Comparison of ENCODE assay signal across 9 cellular contexts in the genomic region with DNA sequence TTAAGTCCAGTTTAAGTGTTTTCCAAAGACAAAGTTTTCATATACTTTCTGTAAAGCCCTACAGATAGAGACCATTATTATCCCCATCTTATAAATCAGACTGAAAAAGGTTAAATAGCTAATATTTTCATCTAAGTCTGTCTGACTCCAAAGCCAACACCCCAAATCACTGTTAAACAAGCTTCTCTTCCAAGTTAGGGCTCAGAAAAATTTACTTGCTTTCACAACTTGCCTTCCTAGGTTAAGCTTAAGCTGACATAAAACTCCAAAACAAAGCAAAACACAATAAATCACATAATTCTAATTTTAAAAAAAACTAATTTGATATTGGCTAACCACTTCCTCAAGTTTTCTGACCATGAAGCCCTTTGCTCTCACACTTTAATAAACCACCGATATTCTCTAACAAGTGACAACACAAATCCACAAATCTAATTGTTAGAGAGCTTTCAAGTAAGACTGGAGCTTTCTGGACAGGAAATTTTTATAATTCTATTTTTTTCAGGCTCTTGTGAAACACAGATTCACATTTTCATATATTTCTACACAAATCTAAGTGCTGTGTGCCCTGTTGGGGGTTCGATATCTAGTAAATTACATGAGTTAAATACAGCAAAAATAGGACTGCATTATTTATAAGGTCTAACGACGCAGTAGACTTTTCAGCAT. TPM values are rescaled to one million over a fixed set of nuclear protein-coding genes. Genes with fewer than 3 reads are reported as not detected.
DNase-seq lines count a peak whose midpoint lies in the region; ATAC-seq and TF ChIP-seq lines count a peak whose summit lies in the region.
"Had no signal": no experiment of that assay in that cellular context is flagged by ENCODE, and none has a peak within 500 bp of the region (broad histone marks: within the 10 kb centered on the region; RNA-seq: fewer than 3 reads in every experiment).

No MANE protein-coding gene starts in this region.

- peaks cover 41 to 56% of the 10 kb centered on the region in 2 donors for H3K27me3 Mint-ChIP-seq in natural killer cell (ENCODE audit: low read depth in 2 of 2)
- H3K27me3 Mint-ChIP-seq in natural killer cell treated with Interleukin-12 subunit alpha and Interleukin-12 subunit beta and Interleukin-15 and Interleukin-18, amount 100 ng/mL, for 72 hours = peaks cover 38 to 43% of the 10 kb centered on the region in 2 donors
- peaks cover 13% of the 10 kb centered on the region for H3K27me3 Mint-ChIP-seq in nephron progenitor cell (ENCODE audit: low read depth, poor library complexity)

- no peak for TF ChIP-seq CTCF in natural killer cell (IDR thresholded peaks at IDR 0.05)
- no peak for TF ChIP-seq CTCF in nephron progenitor cell (IDR thresholded peaks at IDR 0.05)

- H3K4me1 ChIP-seq in endocrine pancreas (ENCODE audit: control insufficient read depth, insufficient read depth, low read length) = peaks cover 11% of the 10 kb centered on the region

- H3K4me3 ChIP-seq in endocrine pancreas (ENCODE audit: control insufficient read depth, insufficient read depth, low read length) = peak overlapping the region; percentile 95

- H3K27me3 ChIP-seq in endocrine pancreas (ENCODE audit: control insufficient read depth, insufficient read depth, low read length) = no peaks in the 10 kb centered on the region

- H3K27ac Mint-ChIP-seq in natural killer cell (no peak overlapping the region), nephron progenitor cell (no peak overlapping the region)
- H3K27ac Mint-ChIP-seq in natural killer cell treated with Interleukin-12 subunit alpha and Interleukin-12 subunit beta and Interleukin-15 and Interleukin-18, amount 100 ng/mL, for 72 hours = no peak overlapping the region

- no peaks in the 10 kb centered on the region for H3K9me3 ChIP-seq in endocrine pancreas (ENCODE audit: control insufficient read depth, low read length)

- H3K9me3 Mint-ChIP-seq in natural killer cell (no peaks in the 10 kb centered on the region), nephron progenitor cell (peaks cover 5% of the 10 kb centered on the region)
- H3K9me3 Mint-ChIP-seq in natural killer cell treated with Interleukin-12 subunit alpha and Interleukin-12 subunit beta and Interleukin-15 and Interleukin-18, amount 100 ng/mL, for 72 hours = no peaks in the 10 kb centered on the region
- H3K9me3 Mint-ChIP-seq: CD8-positive, alpha-beta memory T cell had no signal

- H3K36me3 Mint-ChIP-seq in natural killer cell (no peaks in the 10 kb centered on the region), nephron progenitor cell (ENCODE audit: low read depth) (peaks cover 20% of the 10 kb centered on the region)
- H3K36me3 Mint-ChIP-seq in natural killer cell treated with Interleukin-12 subunit alpha and Interleukin-12 subunit beta and Interleukin-15 and Interleukin-18, amount 100 ng/mL, for 72 hours = no peaks in the 10 kb centered on the region
- H3K36me3 Mint-ChIP-seq: CD8-positive, alpha-beta memory T cell had no signal

- H3K36me3 ChIP-seq in endocrine pancreas (ENCODE audit: control insufficient read depth, insufficient read depth, low read length) = no peaks in the 10 kb centered on the region

- H3K4me1 Mint-ChIP-seq in natural killer cell = peaks cover 14 to 28% of the 10 kb centered on the region in 2 donors
- peaks cover 17% of the 10 kb centered on the region in 2 donors for H3K4me1 Mint-ChIP-seq in natural killer cell treated with Interleukin-12 subunit alpha and Interleukin-12 subunit beta and Interleukin-15 and Interleukin-18, amount 100 ng/mL, for 72 hours (ENCODE audit: low read depth in 2 of 2)
- H3K4me1 Mint-ChIP-seq in nephron progenitor cell = peaks cover 73% of the 10 kb centered on the region

- H3K9ac ChIP-seq in endocrine pancreas (ENCODE audit: control insufficient read depth, insufficient read depth, low read length) = peak overlapping the region; percentile 83

- no peak for DNase-seq in natural killer cell
- DNase-seq in natural killer cell treated with Interleukin-12 subunit alpha and Interleukin-12 subunit beta and Interleukin-15 and Interleukin-18, amount 100 ng/mL, for 72 hours (ENCODE audit: low spot score) = no peak
- no peak for DNase-seq in nephron progenitor cell
- DNase-seq in stimulated activated CD4-positive, alpha-beta T cell treated with anti-CD3 and anti-CD28 coated beads, Interleukin-4, amount 100 ng/mL, for 24 hours = no peak
- no peak for DNase-seq in HCEC 1CT
- DNase-seq: CD8-positive, alpha-beta memory T cell had no signal

- intact Hi-C loops in natural killer cell (cut with micrococcal nuclease) = no loop called here

- H3K4me3 Mint-ChIP-seq in natural killer cell (peak overlapping the region; percentile 35), nephron progenitor cell (peak overlapping the region; percentile 97)
- H3K4me3 Mint-ChIP-seq in natural killer cell treated with Interleukin-12 subunit alpha and Interleukin-12 subunit beta and Interleukin-15 and Interleukin-18, amount 100 ng/mL, for 72 hours = no peak overlapping the region

- ATAC-seq in natural killer cell (no peak), HG02678 (IDR thresholded peaks at IDR 0.05; ENCODE audit: unreplicated experiment) (no peak), GM19351 (IDR thresholded peaks at IDR 0.05; ENCODE audit: unreplicated experiment) (no peak)
- ATAC-seq in natural killer cell treated with Interleukin-12 subunit alpha and Interleukin-12 subunit beta and Interleukin-15 and Interleukin-18, amount 100 ng/mL, for 72 hours = no peak

RNA-seq across cellular contexts. Expression of a gene that starts 2.2 kb away (rescaled TPM):
- not detected for total RNA-seq in natural killer cell
- total RNA-seq in natural killer cell treated with Interleukin-12 subunit alpha and Interleukin-12 subunit beta and Interleukin-15 and Interleukin-18, amount 100 ng/mL, for 72 hours = under 1 TPM; 0.21 to 0.28 TPM
